ENCODE assay signal across 2 cellular contexts in genomic region chr4:117800636-117801035, GRCh38.
"Had no signal": no experiment of that assay in that cellular context is flagged by ENCODE, and none has a peak within 500 bp of the region (broad histone marks: within the 10 kb centered on the region; RNA-seq: fewer than 3 reads in every experiment).

No MANE protein-coding gene starts in this region.

- DNase-seq: GF-D8 had no signal

- H3K4me3 ChIP-seq: GM12878 had no signal
